ENCODE assay signal across 8 cellular contexts in the genomic region with DNA sequence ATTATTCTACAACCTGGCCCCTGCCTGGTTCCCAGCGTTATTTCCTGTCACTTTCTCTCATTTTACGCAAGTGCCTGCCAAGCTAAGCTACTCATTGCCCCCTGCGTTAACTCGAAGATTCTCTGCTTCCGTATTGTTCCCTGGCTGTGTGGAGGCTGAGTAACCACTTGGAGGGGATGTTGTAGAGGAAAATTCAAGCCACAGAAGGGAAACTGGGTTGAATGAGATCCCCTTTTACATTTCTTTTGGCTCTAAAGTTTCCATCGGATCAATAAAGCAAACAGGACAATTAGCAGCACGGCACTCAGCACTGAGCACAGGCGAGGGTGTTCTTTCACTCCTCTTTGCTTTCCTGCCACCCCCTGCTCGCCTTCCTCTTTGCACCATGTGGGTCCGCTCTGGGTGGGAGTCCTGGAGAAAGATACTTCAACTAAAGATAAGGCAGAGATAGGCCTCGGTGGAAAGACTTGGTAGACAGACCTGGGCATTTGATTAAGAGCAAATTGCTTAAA.
DNase-seq lines count a peak whose midpoint lies in the region; ATAC-seq lines count a peak whose summit lies in the region.

No MANE protein-coding gene starts in this region.

- H3K4me3 ChIP-seq in ACC112 (ENCODE audit: low read depth, low read length): peak overlapping the region; percentile 57

- H3K27ac ChIP-seq in ACC112 (ENCODE audit: low read depth, low read length): peak overlapping the region; percentile 59

- DNase-seq in SIG-M5 treated with dmso at 0.1 percent for 504 hours (lab: John Stamatoyannopoulos, UW; ENCODE audit: unreplicated experiment) (peak; percentile 90), left kidney (ENCODE audit: low read depth, low spot score) (peak; percentile 66), stromal cell of bone marrow (ENCODE audit: low read depth) (peak; percentile 48)
- peak; percentile 75 for DNase-seq in central memory CD4-positive, alpha-beta T cell

- peaks cover 13% of the 10 kb centered on the region for H3K79me2 ChIP-seq in ACC112 (ENCODE audit: control insufficient read depth, insufficient read depth, low read length, unreplicated experiment)

- H2AFZ ChIP-seq in ACC112 (ENCODE audit: low read length, unreplicated experiment): peak overlapping the region; percentile 90

- ATAC-seq in GM18907 (IDR thresholded peaks at IDR 0.05; ENCODE audit: unreplicated experiment): peak; percentile 21
- no peak for ATAC-seq in HG02610 (IDR thresholded peaks at IDR 0.05; ENCODE audit: unreplicated experiment)
- ATAC-seq in GM18520 (IDR thresholded peaks at IDR 0.05; ENCODE audit: unreplicated experiment): no peak

- H3K27me3 ChIP-seq in ACC112 (ENCODE audit: insufficient read depth, low read length): no peaks in the 10 kb centered on the region

- peaks cover 21% of the 10 kb centered on the region for H3K4me1 ChIP-seq in ACC112 (ENCODE audit: control insufficient read depth, insufficient read depth, low read length, unreplicated experiment)

- peaks cover 6% of the 10 kb centered on the region; the same call in 1 of the 2 replicates for H3K36me3 ChIP-seq in ACC112 (ENCODE audit: insufficient read depth, low read length)
